Comparison of ENCODE assay signal across 1 cellular context in the genomic region with DNA sequence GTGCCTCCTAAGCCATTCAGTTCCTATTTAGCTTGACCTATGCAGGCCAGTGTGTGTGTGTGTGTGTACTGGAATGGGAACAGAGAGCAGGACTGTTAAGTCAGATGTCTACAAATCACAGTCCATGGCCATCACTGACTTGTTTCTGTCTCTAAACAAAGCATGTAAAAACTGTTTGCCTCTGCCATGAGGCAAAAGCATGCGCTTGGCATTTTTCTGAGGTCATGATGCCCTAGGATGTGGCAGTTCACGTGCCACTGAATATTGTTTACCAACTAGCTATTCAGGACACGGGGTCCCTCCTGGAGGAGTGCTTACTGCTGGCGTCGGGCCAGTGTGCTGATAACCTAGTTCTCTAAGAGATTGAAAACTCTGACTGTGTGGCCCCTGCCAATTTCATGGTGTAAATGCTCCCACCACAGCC.
TF ChIP-seq lines count a peak whose summit lies in the region.

No MANE protein-coding gene starts in this region.

TF ChIP-seq in HepG2, 621 proteins besides CTCF, POLR2A, EP300 and RAD21 (continued from another document and continues in another):
- TF ChIP-seq, protein P1, sequence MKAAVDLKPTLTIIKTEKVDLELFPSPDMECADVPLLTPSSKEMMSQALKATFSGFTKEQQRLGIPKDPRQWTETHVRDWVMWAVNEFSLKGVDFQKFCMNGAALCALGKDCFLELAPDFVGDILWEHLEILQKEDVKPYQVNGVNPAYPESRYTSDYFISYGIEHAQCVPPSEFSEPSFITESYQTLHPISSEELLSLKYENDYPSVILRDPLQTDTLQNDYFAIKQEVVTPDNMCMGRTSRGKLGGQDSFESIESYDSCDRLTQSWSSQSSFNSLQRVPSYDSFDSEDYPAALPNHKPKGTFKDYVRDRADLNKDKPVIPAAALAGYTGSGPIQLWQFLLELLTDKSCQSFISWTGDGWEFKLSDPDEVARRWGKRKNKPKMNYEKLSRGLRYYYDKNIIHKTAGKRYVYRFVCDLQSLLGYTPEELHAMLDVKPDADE (CRISPR knock-in tag; IDR thresholded peaks at IDR 0.05), result no peak
- TF ChIP-seq ZNF446 (CRISPR knock-in tag; IDR thresholded peaks at IDR 0.05), result no peak
- TF ChIP-seq RXRA (CRISPR knock-in tag; IDR thresholded peaks at IDR 0.05), result peak; percentile 89; the same call in 1 of the 2 replicates
- peak; percentile 78 for TF ChIP-seq IRF2 (CRISPR knock-in tag; IDR thresholded peaks at IDR 0.05)
- TF ChIP-seq, protein P2, sequence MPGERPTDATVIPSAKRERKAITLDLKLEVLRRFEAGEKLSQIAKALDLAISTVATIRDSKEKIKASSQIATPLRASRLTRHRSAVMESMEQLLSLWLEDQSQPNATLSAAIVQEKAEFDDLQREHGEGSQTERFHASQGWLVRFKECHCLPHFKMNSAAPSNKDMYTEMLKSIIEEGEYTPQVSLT (CRISPR knock-in tag; IDR thresholded peaks at IDR 0.05; ENCODE audit: borderline replicate concordance, low read depth), result no peak
- TF ChIP-seq BORCS8-MEF2B (CRISPR knock-in tag; IDR thresholded peaks at IDR 0.05), result no peak
- TF ChIP-seq ZFP82 (CRISPR knock-in tag; IDR thresholded peaks at IDR 0.05; ENCODE audit: borderline replicate concordance), result no peak
- TF ChIP-seq ZBTB42 (CRISPR knock-in tag; IDR thresholded peaks at IDR 0.05), result no peak
- no peak for TF ChIP-seq RFX1 (IDR thresholded peaks at IDR 0.05)
- TF ChIP-seq FOSL2 (CRISPR knock-in tag; IDR thresholded peaks at IDR 0.05), result peak; percentile 85
- no peak for TF ChIP-seq ZNF782 (CRISPR knock-in tag; IDR thresholded peaks at IDR 0.05; ENCODE audit: borderline replicate concordance)
- TF ChIP-seq PHB2 (IDR thresholded peaks at IDR 0.05; ENCODE audit: partially characterized antibody), result no peak
- TF ChIP-seq HDAC1 (CRISPR knock-in tag; IDR thresholded peaks at IDR 0.05), result peak; percentile 52; the same call in 1 of the 2 replicates
- TF ChIP-seq MEIS1 (CRISPR knock-in tag; IDR thresholded peaks at IDR 0.05; ENCODE audit: borderline replicate concordance), result peak; percentile 85; the same call in 1 of the 2 replicates
- TF ChIP-seq U2AF2 (IDR thresholded peaks at IDR 0.05; ENCODE audit: low read depth, low read length), result no peak
- TF ChIP-seq, protein P3, sequence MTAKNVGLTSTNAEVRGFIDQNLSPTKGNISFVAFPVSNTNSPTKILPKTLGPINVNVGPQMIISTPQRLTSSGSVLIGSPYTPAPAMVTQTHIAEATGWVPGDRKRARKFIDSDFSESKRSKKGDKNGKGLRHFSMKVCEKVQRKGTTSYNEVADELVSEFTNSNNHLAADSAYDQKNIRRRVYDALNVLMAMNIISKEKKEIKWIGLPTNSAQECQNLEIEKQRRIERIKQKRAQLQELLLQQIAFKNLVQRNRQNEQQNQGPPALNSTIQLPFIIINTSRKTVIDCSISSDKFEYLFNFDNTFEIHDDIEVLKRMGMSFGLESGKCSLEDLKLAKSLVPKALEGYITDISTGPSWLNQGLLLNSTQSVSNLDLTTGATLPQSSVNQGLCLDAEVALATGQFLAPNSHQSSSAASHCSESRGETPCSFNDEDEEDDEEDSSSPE (CRISPR knock-in tag; IDR thresholded peaks at IDR 0.05), result no peak
- TF ChIP-seq, protein P4, sequence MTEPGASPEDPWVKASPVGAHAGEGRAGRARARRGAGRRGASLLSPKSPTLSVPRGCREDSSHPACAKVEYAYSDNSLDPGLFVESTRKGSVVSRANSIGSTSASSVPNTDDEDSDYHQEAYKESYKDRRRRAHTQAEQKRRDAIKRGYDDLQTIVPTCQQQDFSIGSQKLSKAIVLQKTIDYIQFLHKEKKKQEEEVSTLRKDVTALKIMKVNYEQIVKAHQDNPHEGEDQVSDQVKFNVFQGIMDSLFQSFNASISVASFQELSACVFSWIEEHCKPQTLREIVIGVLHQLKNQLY (CRISPR knock-in tag; IDR thresholded peaks at IDR 0.05), result peak; percentile 99
- TF ChIP-seq, protein P5, sequence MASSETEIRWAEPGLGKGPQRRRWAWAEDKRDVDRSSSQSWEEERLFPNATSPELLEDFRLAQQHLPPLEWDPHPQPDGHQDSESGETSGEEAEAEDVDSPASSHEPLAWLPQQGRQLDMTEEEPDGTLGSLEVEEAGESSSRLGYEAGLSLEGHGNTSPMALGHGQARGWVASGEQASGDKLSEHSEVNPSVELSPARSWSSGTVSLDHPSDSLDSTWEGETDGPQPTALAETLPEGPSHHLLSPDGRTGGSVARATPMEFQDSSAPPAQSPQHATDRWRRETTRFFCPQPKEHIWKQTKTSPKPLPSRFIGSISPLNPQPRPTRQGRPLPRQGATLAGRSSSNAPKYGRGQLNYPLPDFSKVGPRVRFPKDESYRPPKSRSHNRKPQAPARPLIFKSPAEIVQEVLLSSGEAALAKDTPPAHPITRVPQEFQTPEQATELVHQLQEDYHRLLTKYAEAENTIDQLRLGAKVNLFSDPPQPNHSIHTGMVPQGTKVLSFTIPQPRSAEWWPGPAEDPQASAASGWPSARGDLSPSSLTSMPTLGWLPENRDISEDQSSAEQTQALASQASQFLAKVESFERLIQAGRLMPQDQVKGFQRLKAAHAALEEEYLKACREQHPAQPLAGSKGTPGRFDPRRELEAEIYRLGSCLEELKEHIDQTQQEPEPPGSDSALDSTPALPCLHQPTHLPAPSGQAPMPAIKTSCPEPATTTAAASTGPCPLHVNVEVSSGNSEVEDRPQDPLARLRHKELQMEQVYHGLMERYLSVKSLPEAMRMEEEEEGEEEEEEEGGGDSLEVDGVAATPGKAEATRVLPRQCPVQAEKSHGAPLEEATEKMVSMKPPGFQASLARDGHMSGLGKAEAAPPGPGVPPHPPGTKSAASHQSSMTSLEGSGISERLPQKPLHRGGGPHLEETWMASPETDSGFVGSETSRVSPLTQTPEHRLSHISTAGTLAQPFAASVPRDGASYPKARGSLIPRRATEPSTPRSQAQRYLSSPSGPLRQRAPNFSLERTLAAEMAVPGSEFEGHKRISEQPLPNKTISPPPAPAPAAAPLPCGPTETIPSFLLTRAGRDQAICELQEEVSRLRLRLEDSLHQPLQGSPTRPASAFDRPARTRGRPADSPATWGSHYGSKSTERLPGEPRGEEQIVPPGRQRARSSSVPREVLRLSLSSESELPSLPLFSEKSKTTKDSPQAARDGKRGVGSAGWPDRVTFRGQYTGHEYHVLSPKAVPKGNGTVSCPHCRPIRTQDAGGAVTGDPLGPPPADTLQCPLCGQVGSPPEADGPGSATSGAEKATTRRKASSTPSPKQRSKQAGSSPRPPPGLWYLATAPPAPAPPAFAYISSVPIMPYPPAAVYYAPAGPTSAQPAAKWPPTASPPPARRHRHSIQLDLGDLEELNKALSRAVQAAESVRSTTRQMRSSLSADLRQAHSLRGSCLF (CRISPR knock-in tag; IDR thresholded peaks at IDR 0.05; ENCODE audit: borderline replicate concordance), result no peak
- TF ChIP-seq ARNT (IDR thresholded peaks at IDR 0.05), result no peak
- no peak for TF ChIP-seq ZNF263 (CRISPR knock-in tag; IDR thresholded peaks at IDR 0.05)
- TF ChIP-seq ETV6 (CRISPR knock-in tag; conservative IDR thresholded peaks at IDR 0.05), result no peak
- no peak for TF ChIP-seq HNRNPUL1 (IDR thresholded peaks at IDR 0.05; ENCODE audit: low read depth, low read length)
- no peak for TF ChIP-seq PLRG1 (conservative IDR thresholded peaks at IDR 0.05)
- no peak for TF ChIP-seq POLR2G (IDR thresholded peaks at IDR 0.05; ENCODE audit: low read depth, low read length)
- TF ChIP-seq ELF4 (CRISPR knock-in tag; IDR thresholded peaks at IDR 0.05; ENCODE audit: borderline replicate concordance), result no peak
- TF ChIP-seq MTA1 (CRISPR knock-in tag; IDR thresholded peaks at IDR 0.05; ENCODE audit: borderline replicate concordance), result no peak
- TF ChIP-seq PAF1 (CRISPR knock-in tag; IDR thresholded peaks at IDR 0.05), result no peak
- TF ChIP-seq GZF1 (CRISPR knock-in tag; IDR thresholded peaks at IDR 0.05), result no peak
- no peak for TF ChIP-seq TCF12 (IDR thresholded peaks at IDR 0.05)
- peak; percentile 25; the same call in 1 of the 2 replicates for TF ChIP-seq TCF12 (CRISPR knock-in tag; IDR thresholded peaks at IDR 0.05)
- TF ChIP-seq, protein P6, sequence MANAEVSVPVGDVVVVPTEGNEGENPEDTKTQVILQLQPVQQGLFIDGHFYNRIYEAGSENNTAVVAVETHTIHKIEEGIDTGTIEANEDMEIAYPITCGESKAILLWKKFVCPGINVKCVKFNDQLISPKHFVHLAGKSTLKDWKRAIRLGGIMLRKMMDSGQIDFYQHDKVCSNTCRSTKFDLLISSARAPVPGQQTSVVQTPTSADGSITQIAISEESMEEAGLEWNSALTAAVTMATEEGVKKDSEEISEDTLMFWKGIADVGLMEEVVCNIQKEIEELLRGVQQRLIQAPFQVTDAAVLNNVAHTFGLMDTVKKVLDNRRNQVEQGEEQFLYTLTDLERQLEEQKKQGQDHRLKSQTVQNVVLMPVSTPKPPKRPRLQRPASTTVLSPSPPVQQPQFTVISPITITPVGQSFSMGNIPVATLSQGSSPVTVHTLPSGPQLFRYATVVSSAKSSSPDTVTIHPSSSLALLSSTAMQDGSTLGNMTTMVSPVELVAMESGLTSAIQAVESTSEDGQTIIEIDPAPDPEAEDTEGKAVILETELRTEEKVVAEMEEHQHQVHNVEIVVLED (CRISPR knock-in tag; IDR thresholded peaks at IDR 0.05; ENCODE audit: borderline replicate concordance), result no peak
- TF ChIP-seq ZNF839 (CRISPR knock-in tag; IDR thresholded peaks at IDR 0.05; ENCODE audit: borderline replicate concordance), result no peak
- no peak for TF ChIP-seq SCMH1 (CRISPR knock-in tag; IDR thresholded peaks at IDR 0.05; ENCODE audit: borderline replicate concordance)
- no peak for TF ChIP-seq SRSF4 (IDR thresholded peaks at IDR 0.05; ENCODE audit: low read depth, low read length, poor library complexity, severe bottlenecking)
- peak; percentile 50; the same call in 1 of the 2 replicates for TF ChIP-seq SIX4 (CRISPR knock-in tag; IDR thresholded peaks at IDR 0.05)
- TF ChIP-seq, protein P7, sequence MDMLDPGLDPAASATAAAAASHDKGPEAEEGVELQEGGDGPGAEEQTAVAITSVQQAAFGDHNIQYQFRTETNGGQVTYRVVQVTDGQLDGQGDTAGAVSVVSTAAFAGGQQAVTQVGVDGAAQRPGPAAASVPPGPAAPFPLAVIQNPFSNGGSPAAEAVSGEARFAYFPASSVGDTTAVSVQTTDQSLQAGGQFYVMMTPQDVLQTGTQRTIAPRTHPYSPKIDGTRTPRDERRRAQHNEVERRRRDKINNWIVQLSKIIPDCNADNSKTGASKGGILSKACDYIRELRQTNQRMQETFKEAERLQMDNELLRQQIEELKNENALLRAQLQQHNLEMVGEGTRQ (IDR thresholded peaks at IDR 0.05; ENCODE audit: low read depth, low read length), result peak; percentile 42; the same call in 1 of the 2 replicates
- TF ChIP-seq, protein P7 (CRISPR knock-in tag; IDR thresholded peaks at IDR 0.05; ENCODE audit: borderline replicate concordance), result 0 out of 2 replicates have a peak, but pooled peaks have one; percentile 21
- no peak for TF ChIP-seq ZNF343 (CRISPR knock-in tag; IDR thresholded peaks at IDR 0.05)
- no peak for TF ChIP-seq GTF3A (CRISPR knock-in tag; conservative IDR thresholded peaks at IDR 0.05)
- no peak for TF ChIP-seq ZNF713 (CRISPR knock-in tag; IDR thresholded peaks at IDR 0.05)
- peak; percentile 21; the same call in 1 of the 2 replicates for TF ChIP-seq POGZ (CRISPR knock-in tag; IDR thresholded peaks at IDR 0.05)
- TF ChIP-seq PAX8 (CRISPR knock-in tag; IDR thresholded peaks at IDR 0.05; ENCODE audit: borderline replicate concordance), result no peak
- peak; percentile 59; the same call in 1 of the 2 replicates for TF ChIP-seq CHD4 (IDR thresholded peaks at IDR 0.05; ENCODE audit: borderline replicate concordance, low read length)
- TF ChIP-seq NFIB (CRISPR knock-in tag; IDR thresholded peaks at IDR 0.05; ENCODE audit: borderline replicate concordance), result no peak
- no peak for TF ChIP-seq ZNF530 (CRISPR knock-in tag; IDR thresholded peaks at IDR 0.05; ENCODE audit: low read depth)
- no peak for TF ChIP-seq ZNF543 (CRISPR knock-in tag; IDR thresholded peaks at IDR 0.05)
- TF ChIP-seq, protein P8, sequence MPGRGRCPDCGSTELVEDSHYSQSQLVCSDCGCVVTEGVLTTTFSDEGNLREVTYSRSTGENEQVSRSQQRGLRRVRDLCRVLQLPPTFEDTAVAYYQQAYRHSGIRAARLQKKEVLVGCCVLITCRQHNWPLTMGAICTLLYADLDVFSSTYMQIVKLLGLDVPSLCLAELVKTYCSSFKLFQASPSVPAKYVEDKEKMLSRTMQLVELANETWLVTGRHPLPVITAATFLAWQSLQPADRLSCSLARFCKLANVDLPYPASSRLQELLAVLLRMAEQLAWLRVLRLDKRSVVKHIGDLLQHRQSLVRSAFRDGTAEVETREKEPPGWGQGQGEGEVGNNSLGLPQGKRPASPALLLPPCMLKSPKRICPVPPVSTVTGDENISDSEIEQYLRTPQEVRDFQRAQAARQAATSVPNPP (CRISPR knock-in tag; IDR thresholded peaks at IDR 0.05), result no peak
- TF ChIP-seq RARA (CRISPR knock-in tag; IDR thresholded peaks at IDR 0.05), result peak; percentile 98
- TF ChIP-seq, protein P9, sequence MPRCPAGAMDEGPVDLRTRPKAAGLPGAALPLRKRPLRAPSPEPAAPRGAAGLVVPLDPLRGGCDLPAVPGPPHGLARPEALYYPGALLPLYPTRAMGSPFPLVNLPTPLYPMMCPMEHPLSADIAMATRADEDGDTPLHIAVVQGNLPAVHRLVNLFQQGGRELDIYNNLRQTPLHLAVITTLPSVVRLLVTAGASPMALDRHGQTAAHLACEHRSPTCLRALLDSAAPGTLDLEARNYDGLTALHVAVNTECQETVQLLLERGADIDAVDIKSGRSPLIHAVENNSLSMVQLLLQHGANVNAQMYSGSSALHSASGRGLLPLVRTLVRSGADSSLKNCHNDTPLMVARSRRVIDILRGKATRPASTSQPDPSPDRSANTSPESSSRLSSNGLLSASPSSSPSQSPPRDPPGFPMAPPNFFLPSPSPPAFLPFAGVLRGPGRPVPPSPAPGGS (CRISPR knock-in tag; IDR thresholded peaks at IDR 0.05), result no peak
- peak; percentile 70; the same call in 1 of the 2 replicates for TF ChIP-seq SOX13 (IDR thresholded peaks at IDR 0.05)
- peak in 1 of 2 experiments; percentile 97; a peak in 2 of 4 replicates for TF ChIP-seq SOX13 (CRISPR knock-in tag; conservative IDR thresholded peaks at IDR 0.05 in 1 of 2, IDR thresholded peaks at IDR 0.05 in 1 of 2)
- no peak for TF ChIP-seq ZNF75D (CRISPR knock-in tag; IDR thresholded peaks at IDR 0.05; ENCODE audit: borderline replicate concordance)
- no peak for TF ChIP-seq ZNF569 (CRISPR knock-in tag; IDR thresholded peaks at IDR 0.05; ENCODE audit: borderline replicate concordance)
- TF ChIP-seq ZNF383 (CRISPR knock-in tag; IDR thresholded peaks at IDR 0.05; ENCODE audit: borderline replicate concordance), result no peak
- TF ChIP-seq, protein P10, sequence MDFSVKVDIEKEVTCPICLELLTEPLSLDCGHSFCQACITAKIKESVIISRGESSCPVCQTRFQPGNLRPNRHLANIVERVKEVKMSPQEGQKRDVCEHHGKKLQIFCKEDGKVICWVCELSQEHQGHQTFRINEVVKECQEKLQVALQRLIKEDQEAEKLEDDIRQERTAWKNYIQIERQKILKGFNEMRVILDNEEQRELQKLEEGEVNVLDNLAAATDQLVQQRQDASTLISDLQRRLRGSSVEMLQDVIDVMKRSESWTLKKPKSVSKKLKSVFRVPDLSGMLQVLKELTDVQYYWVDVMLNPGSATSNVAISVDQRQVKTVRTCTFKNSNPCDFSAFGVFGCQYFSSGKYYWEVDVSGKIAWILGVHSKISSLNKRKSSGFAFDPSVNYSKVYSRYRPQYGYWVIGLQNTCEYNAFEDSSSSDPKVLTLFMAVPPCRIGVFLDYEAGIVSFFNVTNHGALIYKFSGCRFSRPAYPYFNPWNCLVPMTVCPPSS (IDR thresholded peaks at IDR 0.05), result no peak
